8 cellular contexts compared by ENCODE assay signal in genomic region chr19:46015961-46016425, GRCh38. TPM values are rescaled to one million over a fixed set of nuclear protein-coding genes. Genes with fewer than 3 reads are reported as not detected.
A peak's percentile ranks its signal among the peaks of the same experiment; 100 is the strongest.
DNase-seq lines count a peak whose midpoint lies in the region; ATAC-seq and TF ChIP-seq lines count a peak whose summit lies in the region.

No MANE protein-coding gene starts in this region.

- CTCF ChIA-PET in activated CD8-positive, alpha-beta memory T cell treated with anti-CD3 and anti-CD28 coated beads, Interleukin-2, amount 10 ng/mL, durations not matched to agents 7 days and 5 days (lab: Charles Lee), result interaction anchor here (1.0 to 2.7 kb wide), 14 partner anchors 10 to 249 kb away, joined by 3 to 20 read pairs (median 4); partner anchors contain the start of genes CCDC61, FOXA3, MYPOP and NANOS2

- ATAC-seq in Right ventricle myocardium inferior (peak; percentile 17), esophagus mucosa (peak; percentile 9), GM19351 (IDR thresholded peaks at IDR 0.05; ENCODE audit: unreplicated experiment) (no peak), HG03196 (IDR thresholded peaks at IDR 0.05; ENCODE audit: unreplicated experiment) (no peak), GM21423 (IDR thresholded peaks at IDR 0.05; ENCODE audit: unreplicated experiment) (no peak)
- ATAC-seq in activated CD8-positive, alpha-beta memory T cell treated with anti-CD3 and anti-CD28 coated beads, Interleukin-2, amount 10 ng/mL, durations not matched to agents 7 days and 5 days, result peak; percentile 63

- TF ChIP-seq CTCF in neutrophil (IDR thresholded peaks at IDR 0.05), result no peak

- H3K27me3 Mint-ChIP-seq in activated CD8-positive, alpha-beta memory T cell treated with anti-CD3 and anti-CD28 coated beads, Interleukin-2, amount 10 ng/mL, durations not matched to agents 7 days and 5 days, result peaks cover 14% of the 10 kb centered on the region

- H3K27ac Mint-ChIP-seq in activated CD8-positive, alpha-beta memory T cell treated with anti-CD3 and anti-CD28 coated beads, Interleukin-2, amount 10 ng/mL, durations not matched to agents 7 days and 5 days, result no peak overlapping the region

- H3K4me1 ChIP-seq in neutrophil (ENCODE audit: control insufficient read depth in 1 of 2, insufficient read depth in 1 of 2, low read depth in 1 of 2, low read length in 1 of 2), result peaks cover 64 to 67% of the 10 kb centered on the region in 2 experiments

- H3K4me3 Mint-ChIP-seq in activated CD8-positive, alpha-beta memory T cell treated with anti-CD3 and anti-CD28 coated beads, Interleukin-2, amount 10 ng/mL, durations not matched to agents 7 days and 5 days, result peak overlapping the region; percentile 78

- peak overlapping the region; percentile 92 for H3K27ac ChIP-seq in neutrophil

- no peaks in the 10 kb centered on the region for H3K9me3 Mint-ChIP-seq in activated CD8-positive, alpha-beta memory T cell treated with anti-CD3 and anti-CD28 coated beads, Interleukin-2, amount 10 ng/mL, durations not matched to agents 7 days and 5 days (ENCODE audit: low read depth)

- H3K4me3 ChIP-seq in neutrophil (ENCODE audit: low read depth in 1 of 2, low read length in 1 of 2), result peak overlapping the region; percentile 80 to 98

- no peaks in the 10 kb centered on the region for H3K9me3 ChIP-seq in neutrophil

- peaks cover 15% of the 10 kb centered on the region for H3K4me1 Mint-ChIP-seq in activated CD8-positive, alpha-beta memory T cell treated with anti-CD3 and anti-CD28 coated beads, Interleukin-2, amount 10 ng/mL, durations not matched to agents 7 days and 5 days

- no peak for DNase-seq in Right ventricle myocardium inferior (ENCODE audit: missing footprints)
- no peak for DNase-seq in cardiac septum (ENCODE audit: low spot score)
- DNase-seq in activated CD8-positive, alpha-beta memory T cell treated with anti-CD3 and anti-CD28 coated beads, Interleukin-2, amount 10 ng/mL, durations not matched to agents 7 days and 5 days, result peak; percentile 67

- peaks cover 30% of the 10 kb centered on the region for H3K36me3 ChIP-seq in neutrophil

- peaks cover 8% of the 10 kb centered on the region for H3K36me3 Mint-ChIP-seq in activated CD8-positive, alpha-beta memory T cell treated with anti-CD3 and anti-CD28 coated beads, Interleukin-2, amount 10 ng/mL, durations not matched to agents 7 days and 5 days

- peaks cover 28% of the 10 kb centered on the region for H3K27me3 ChIP-seq in neutrophil

- intact Hi-C loops in Right ventricle myocardium inferior (cut with DNase I) (loop anchor here (10.0 kb wide), 1 partner anchor 111 kb away; the partner anchor contains the start of gene MYPOP), cardiac septum (cut with DNase I) (loop anchor here (5.0 kb wide), 1 partner anchor 89 kb away; no protein-coding TSS in a partner anchor)

RNA-seq across cellular contexts. Expression of gene PGLYRP1, which starts 6.9 kb away (rescaled TPM):
- 0.35 TPM for total RNA-seq in Right ventricle myocardium inferior
- total RNA-seq in cardiac septum, result 0.59 TPM
- not detected for total RNA-seq in activated CD8-positive, alpha-beta memory T cell treated with anti-CD3 and anti-CD28 coated beads, Interleukin-2, amount 10 ng/mL, durations not matched to agents 7 days and 5 days
- total RNA-seq in esophagus mucosa, result not detected

RNA-seq across cellular contexts. Expression of gene CCDC61, which starts 20.7 kb away (rescaled TPM):
- total RNA-seq in Right ventricle myocardium inferior (8.2 TPM), cardiac septum (10.4 TPM), esophagus mucosa (9.1 TPM)
- 10 to 100 TPM; 24.4 to 35.1 TPM for total RNA-seq in activated CD8-positive, alpha-beta memory T cell treated with anti-CD3 and anti-CD28 coated beads, Interleukin-2, amount 10 ng/mL, durations not matched to agents 7 days and 5 days

RNA-seq across cellular contexts. Expression of gene IGFL4, which starts 24.8 kb away (rescaled TPM):
- not detected for total RNA-seq in Right ventricle myocardium inferior
- not detected for total RNA-seq in cardiac septum
- not detected for total RNA-seq in activated CD8-positive, alpha-beta memory T cell treated with anti-CD3 and anti-CD28 coated beads, Interleukin-2, amount 10 ng/mL, durations not matched to agents 7 days and 5 days
- total RNA-seq in esophagus mucosa, result 0.24 TPM

RNA-seq across cellular contexts. Expression of gene NOVA2, which starts 42.3 kb away (rescaled TPM):
- 5.3 TPM for total RNA-seq in Right ventricle myocardium inferior
- 5.9 TPM for total RNA-seq in cardiac septum
- under 1 TPM; 0.02 to 0.18 TPM for total RNA-seq in activated CD8-positive, alpha-beta memory T cell treated with anti-CD3 and anti-CD28 coated beads, Interleukin-2, amount 10 ng/mL, durations not matched to agents 7 days and 5 days
- 0.40 TPM for total RNA-seq in esophagus mucosa

Comparison
In these comparisons a context has a peak if more than half of its experiments do, and no peak if none do; other contexts are left out.
1. ATAC-seq: peak in Right ventricle myocardium inferior (single experiment), activated CD8-positive, alpha-beta memory T cell treated with anti-CD3 and anti-CD28 coated beads, Interleukin-2, amount 10 ng/mL, durations not matched to agents 7 days and 5 days (single experiment) and esophagus mucosa (single experiment); none in GM19351 (single experiment), HG03196 (single experiment) and GM21423 (single experiment).